Comparison of ENCODE assay signal across 16 cellular contexts in genomic region chr4:147355849-147356248, GRCh38.
DNase-seq lines count a peak whose midpoint lies in the region; ATAC-seq and TF ChIP-seq lines count a peak whose summit lies in the region.
"Had no signal": no experiment of that assay in that cellular context is flagged by ENCODE, and none has a peak within 500 bp of the region (broad histone marks: within the 10 kb centered on the region; RNA-seq: fewer than 3 reads in every experiment).

No MANE protein-coding gene starts in this region.

- in situ Hi-C loops in astrocyte of the cerebellum (cut with HindIII; ENCODE audit: low sequenced_read_pairs), result no loop called here

- intact Hi-C loops in activated T-helper 2 cell treated with anti-CD3 and anti-CD28 coated beads, Interferon-gamma antibody, Interleukin-2, Interleukin-4, amounts not matched to agents 10 μg/mL and 5 μg/mL and 100 μg/mL, durations not matched to agents 14 hours and 24 hours and 36 hours (cut with micrococcal nuclease), result no loop called here

- no peaks in the 10 kb centered on the region for H3K27me3 ChIP-seq in foreskin keratinocyte
- H3K27me3 ChIP-seq in right atrium auricular region, result no peaks in the 10 kb centered on the region
- H3K27me3 ChIP-seq: vagina had no signal

- TF ChIP-seq CTCF in astrocyte of the cerebellum (IDR thresholded peaks at IDR 0.05; ENCODE audit: low read depth, low read length, missing control alignments) (no peak), foreskin keratinocyte (conservative IDR thresholded peaks at IDR 0.05) (no peak), right atrium auricular region (IDR thresholded peaks at IDR 0.05) (no peak)

- H3K9me3 Mint-ChIP-seq in activated T-helper 2 cell treated with anti-CD3 and anti-CD28 coated beads, Interferon-gamma antibody, Interleukin-2, Interleukin-4, amounts not matched to agents 10 μg/mL and 5 μg/mL and 100 μg/mL, durations not matched to agents 14 hours and 24 hours and 36 hours, result no peaks in the 10 kb centered on the region
- H3K9me3 Mint-ChIP-seq: stimulated activated naive CD8-positive, alpha-beta T cell treated with anti-CD3 and anti-CD28 coated beads, Interleukin-15, Interleukin-2, amounts not matched to agents 100 ng/mL and 50 ng/mL, for 24 hours had no signal

- H3K4me1 Mint-ChIP-seq in activated T-helper 2 cell treated with anti-CD3 and anti-CD28 coated beads, Interferon-gamma antibody, Interleukin-2, Interleukin-4, amounts not matched to agents 10 μg/mL and 5 μg/mL and 100 μg/mL, durations not matched to agents 14 hours and 24 hours and 36 hours (ENCODE audit: low read depth), result no peaks in the 10 kb centered on the region
- H3K4me1 Mint-ChIP-seq: activated CD4-positive, alpha-beta T cell treated with anti-CD3 and anti-CD28 coated beads, Interleukin-2, amount 10 ng/mL, durations not matched to agents 7 days and 5 days had no signal

- H3K4me3 ChIP-seq in astrocyte of the cerebellum (ENCODE audit: low read depth, low read length) (no peak overlapping the region), right atrium auricular region (no peak overlapping the region)
- H3K4me3 ChIP-seq: vagina had no signal

- H3K9me3 ChIP-seq in right atrium auricular region, result no peaks in the 10 kb centered on the region
- H3K9me3 ChIP-seq: vagina had no signal

- H3K36me3 Mint-ChIP-seq in activated T-helper 2 cell treated with anti-CD3 and anti-CD28 coated beads, Interferon-gamma antibody, Interleukin-2, Interleukin-4, amounts not matched to agents 10 μg/mL and 5 μg/mL and 100 μg/mL, durations not matched to agents 14 hours and 24 hours and 36 hours (ENCODE audit: low read depth), result no peaks in the 10 kb centered on the region

- H3K4me3 Mint-ChIP-seq in activated T-helper 2 cell treated with anti-CD3 and anti-CD28 coated beads, Interferon-gamma antibody, Interleukin-2, Interleukin-4, amounts not matched to agents 10 μg/mL and 5 μg/mL and 100 μg/mL, durations not matched to agents 14 hours and 24 hours and 36 hours (ENCODE audit: low read depth), result no peak overlapping the region
- H3K4me3 Mint-ChIP-seq: activated CD4-positive, alpha-beta T cell treated with anti-CD3 and anti-CD28 coated beads, Interleukin-2, amount 10 ng/mL, durations not matched to agents 7 days and 5 days; activated T-cell treated with anti-CD3 and anti-CD28 coated beads, Interleukin-2, amount 50 U/mL, for 72 hours; stimulated activated naive CD8-positive, alpha-beta T cell treated with anti-CD3 and anti-CD28 coated beads, Interleukin-15, Interleukin-2, amounts not matched to agents 100 ng/mL and 50 ng/mL, for 24 hours had no signal

- no peaks in the 10 kb centered on the region for H3K36me3 ChIP-seq in right atrium auricular region
- H3K36me3 ChIP-seq: vagina had no signal

- H3K4me1 ChIP-seq in foreskin keratinocyte (peaks cover 9% of the 10 kb centered on the region), right atrium auricular region (peaks cover 0 to 6% of the 10 kb centered on the region in 2 donors)

- peak overlapping the region; percentile 23 for H3K27ac ChIP-seq in foreskin keratinocyte
- H3K27ac ChIP-seq in right atrium auricular region, result no peak overlapping the region
- H3K27ac ChIP-seq: vagina had no signal

- ATAC-seq in foreskin keratinocyte (peak; percentile 54), GM19455 (IDR thresholded peaks at IDR 0.05; ENCODE audit: unreplicated experiment) (no peak)
- ATAC-seq: activated T-cell treated with anti-CD3 and anti-CD28 coated beads, Interleukin-2, amount 50 U/mL, for 72 hours; left ventricle myocardium superior; Right ventricle myocardium inferior had no signal

- no peaks in the 10 kb centered on the region for H3K27me3 Mint-ChIP-seq in activated T-helper 2 cell treated with anti-CD3 and anti-CD28 coated beads, Interferon-gamma antibody, Interleukin-2, Interleukin-4, amounts not matched to agents 10 μg/mL and 5 μg/mL and 100 μg/mL, durations not matched to agents 14 hours and 24 hours and 36 hours (ENCODE audit: low read depth)
- H3K27me3 Mint-ChIP-seq: activated CD4-positive, alpha-beta T cell treated with anti-CD3 and anti-CD28 coated beads, Interleukin-2, amount 10 ng/mL, durations not matched to agents 7 days and 5 days; stimulated activated naive CD8-positive, alpha-beta T cell treated with anti-CD3 and anti-CD28 coated beads, Interleukin-15, Interleukin-2, amounts not matched to agents 100 ng/mL and 50 ng/mL, for 24 hours had no signal

- no peak overlapping the region for H3K27ac Mint-ChIP-seq in activated T-helper 2 cell treated with anti-CD3 and anti-CD28 coated beads, Interferon-gamma antibody, Interleukin-2, Interleukin-4, amounts not matched to agents 10 μg/mL and 5 μg/mL and 100 μg/mL, durations not matched to agents 14 hours and 24 hours and 36 hours
- H3K27ac Mint-ChIP-seq: activated CD4-positive, alpha-beta T cell treated with anti-CD3 and anti-CD28 coated beads, Interleukin-2, amount 10 ng/mL, durations not matched to agents 7 days and 5 days; activated T-cell treated with anti-CD3 and anti-CD28 coated beads, Interleukin-2, amount 50 U/mL, for 72 hours; stimulated activated naive CD8-positive, alpha-beta T cell treated with anti-CD3 and anti-CD28 coated beads, Interleukin-15, Interleukin-2, amounts not matched to agents 100 ng/mL and 50 ng/mL, for 24 hours had no signal

- DNase-seq in HT1080 (ENCODE audit: low read depth), result peak; percentile 91
- DNase-seq in astrocyte of the cerebellum (ENCODE audit: low read depth), result peak; percentile 76
- DNase-seq in foreskin keratinocyte, result peak in 1 of 2 donors; percentile 65
- DNase-seq in NOMO-1 (lab: John Stamatoyannopoulos, UW; ENCODE audit: unreplicated experiment in 2 of 2), result no peak
- no peak for DNase-seq in activated T-helper 2 cell treated with anti-CD3 and anti-CD28 coated beads, Interferon-gamma antibody, Interleukin-2, Interleukin-4, amounts not matched to agents 10 μg/mL and 5 μg/mL and 100 μg/mL, durations not matched to agents 14 hours and 24 hours and 36 hours (ENCODE audit: low spot score)
- no peak for DNase-seq in right atrium auricular region (ENCODE audit: low spot score)
- DNase-seq: activated CD4-positive, alpha-beta T cell treated with anti-CD3 and anti-CD28 coated beads, Interleukin-2, amount 10 ng/mL, durations not matched to agents 7 days and 5 days; activated T-cell treated with anti-CD3 and anti-CD28 coated beads, Interleukin-2, amount 50 U/mL, for 72 hours; Kasumi-1; left ventricle myocardium superior; NCI-H2029; NCI-H774 had no signal

Comparison
In these comparisons a context has a peak if more than half of its experiments do, and no peak if none do; other contexts are left out.
1. DNase-seq: peak in HT1080 (single experiment) and astrocyte of the cerebellum (single experiment); none in NOMO-1 (0 of 2), activated T-helper 2 cell treated with anti-CD3 and anti-CD28 coated beads, Interferon-gamma antibody, Interleukin-2, Interleukin-4, amounts not matched to agents 10 μg/mL and 5 μg/mL and 100 μg/mL, durations not matched to agents 14 hours and 24 hours and 36 hours (single experiment) and right atrium auricular region (single experiment).